15 cellular contexts compared by ENCODE assay signal in genomic region chr5:107282061-107282460, GRCh38.
"Had no signal": no experiment of that assay in that cellular context is flagged by ENCODE, and none has a peak within 500 bp of the region (broad histone marks: within the 10 kb centered on the region; RNA-seq: fewer than 3 reads in every experiment).

No MANE protein-coding gene starts in this region.

- H3K4me3 ChIP-seq: esophagus squamous epithelium, left ventricle myocardium inferior, ovary, tibial nerve, vagina had no signal

- H3K27ac ChIP-seq: brain microvascular endothelial cell, esophagus squamous epithelium, left ventricle myocardium inferior, ovary, tibial nerve, vagina had no signal

- H3K4me1 ChIP-seq: left ventricle myocardium inferior, tibial nerve, vagina had no signal

- H3K9me3 ChIP-seq: esophagus squamous epithelium, left ventricle myocardium inferior, ovary, tibial nerve, vagina had no signal

- H3K36me3 ChIP-seq: brain microvascular endothelial cell, esophagus squamous epithelium, left ventricle myocardium inferior, ovary, tibial nerve, vagina had no signal

- ATAC-seq: activated T-helper 17 cell treated with anti-CD3 and anti-CD28 coated beads, Interleukin-2, amount 50 U/mL, for 72 hours; T-helper 17 cell; WTC11 had no signal

- H3K27me3 ChIP-seq: brain microvascular endothelial cell, esophagus squamous epithelium, ovary, tibial nerve, vagina had no signal

- DNase-seq: activated CD4-positive, alpha-beta T cell treated with anti-CD3 and anti-CD28 coated beads for 48 hours; activated naive CD4-positive, alpha-beta T cell treated with anti-CD3 and anti-CD28 coated beads for 36 hours; brain microvascular endothelial cell; esophagus squamous epithelium; head of caudate nucleus; islet precursor cell; left ventricle myocardium inferior; mesendoderm; nephron progenitor cell; ovary; T-helper 17 cell had no signal
